12 cellular contexts compared by ENCODE assay signal in genomic region chr6:139920027-139920851, GRCh38.
DNase-seq lines count a peak whose midpoint lies in the region; ATAC-seq and TF ChIP-seq lines count a peak whose summit lies in the region.
"Had no signal": no experiment of that assay in that cellular context is flagged by ENCODE, and none has a peak within 500 bp of the region (broad histone marks: within the 10 kb centered on the region; RNA-seq: fewer than 3 reads in every experiment).

No MANE protein-coding gene starts in this region.

- BruUV-seq in Panc1 (replicated peaks; lab: Mats Ljungman, UMichigan): no TSS peak

- H3K36me3 ChIP-seq in Panc1 (ENCODE audit: control insufficient read depth, insufficient read depth, low read length) (no peaks in the 10 kb centered on the region), left lung (no peaks in the 10 kb centered on the region)

- H3K4me3 ChIP-seq in Panc1 (ENCODE audit: low read depth in 2 of 2, low read length in 2 of 2) (no peak overlapping the region), left lung (peak overlapping the region in 1 of 2 donors; percentile 10)

- H3K4me1 Mint-ChIP-seq in stimulated activated naive CD8-positive, alpha-beta T cell treated with anti-CD3 and anti-CD28 coated beads, Interleukin-15, Interleukin-2, amounts not matched to agents 100 ng/mL and 50 ng/mL, for 24 hours (ENCODE audit: low read depth): peaks cover 15% of the 10 kb centered on the region
- peaks cover 6% of the 10 kb centered on the region for H3K4me1 Mint-ChIP-seq in stimulated activated naive CD8-positive, alpha-beta T cell treated with anti-CD3 and anti-CD28 coated beads, Interleukin-15, amount 100 ng/mL, for 72 hours
- peaks cover 17% of the 10 kb centered on the region for H3K4me1 Mint-ChIP-seq in chondrocyte (ENCODE audit: low read depth)

- DNase-seq in stimulated activated naive CD8-positive, alpha-beta T cell treated with anti-CD3 and anti-CD28 coated beads, Interleukin-15, amount 100 ng/mL, for 72 hours: no peak
- DNase-seq in Panc1 (ENCODE audit: low read depth, low spot score) (no peak), left lung (no peak), chondrocyte (ENCODE audit: low spot score) (no peak), NCI-H2227 (lab: John Stamatoyannopoulos, UW; ENCODE audit: unreplicated experiment) (no peak)
- DNase-seq in stimulated activated CD4-positive, alpha-beta T cell treated with anti-CD3 and anti-CD28 coated beads, Interleukin-4, amount 100 ng/mL, for 24 hours: no peak
- DNase-seq: activated CD4-positive, CD25-positive, alpha-beta regulatory T cell; head of caudate nucleus; NCI-H187 treated with DMSO at 0.1 percent for 48 hours; trophoblast cell had no signal

- POLR2A ChIA-PET in Panc1 (lab: Charles Lee): no interaction called here

- TF ChIP-seq CTCF in Panc1 (IDR thresholded peaks at IDR 0.05): no peak
- TF ChIP-seq CTCF in left lung (IDR thresholded peaks at IDR 0.05): no peak
- no peak for TF ChIP-seq CTCF in chondrocyte (IDR thresholded peaks at IDR 0.05)

- H3K36me3 Mint-ChIP-seq in stimulated activated naive CD8-positive, alpha-beta T cell treated with anti-CD3 and anti-CD28 coated beads, Interleukin-15, Interleukin-2, amounts not matched to agents 100 ng/mL and 50 ng/mL, for 24 hours (ENCODE audit: low read depth): no peaks in the 10 kb centered on the region
- H3K36me3 Mint-ChIP-seq in chondrocyte (ENCODE audit: low read depth): no peaks in the 10 kb centered on the region

- H3K4me3 Mint-ChIP-seq in stimulated activated naive CD8-positive, alpha-beta T cell treated with anti-CD3 and anti-CD28 coated beads, Interleukin-15, Interleukin-2, amounts not matched to agents 100 ng/mL and 50 ng/mL, for 24 hours: no peak overlapping the region
- H3K4me3 Mint-ChIP-seq in stimulated activated naive CD8-positive, alpha-beta T cell treated with anti-CD3 and anti-CD28 coated beads, Interleukin-15, amount 100 ng/mL, for 72 hours: no peak overlapping the region
- H3K4me3 Mint-ChIP-seq in chondrocyte (ENCODE audit: unreplicated experiment): no peak overlapping the region

- CTCF ChIA-PET in Panc1 (lab: Charles Lee): no interaction called here

- in situ Hi-C loops in Panc1 (cut with HindIII; ENCODE audit: low pct_unique_long_range_greater_than_20kb, low sequenced_read_pairs): no loop called here

- no peak for ATAC-seq in stimulated activated naive CD8-positive, alpha-beta T cell treated with anti-CD3 and anti-CD28 coated beads, Interleukin-15, amount 100 ng/mL, for 72 hours
- no peak for ATAC-seq in Panc1
- peak; percentile 53 for ATAC-seq in left lung
- ATAC-seq in HG02798 (IDR thresholded peaks at IDR 0.05; ENCODE audit: poor library complexity, unreplicated experiment): no peak

- H3K27me3 ChIP-seq in Panc1 (ENCODE audit: control insufficient read depth, insufficient read depth, low read length): no peaks in the 10 kb centered on the region
- H3K27me3 ChIP-seq in left lung: no peaks in the 10 kb centered on the region

- peaks cover 13% of the 10 kb centered on the region for H3K27me3 Mint-ChIP-seq in stimulated activated naive CD8-positive, alpha-beta T cell treated with anti-CD3 and anti-CD28 coated beads, Interleukin-15, Interleukin-2, amounts not matched to agents 100 ng/mL and 50 ng/mL, for 24 hours
- peaks cover 40% of the 10 kb centered on the region for H3K27me3 Mint-ChIP-seq in stimulated activated naive CD8-positive, alpha-beta T cell treated with anti-CD3 and anti-CD28 coated beads, Interleukin-15, amount 100 ng/mL, for 72 hours
- no peaks in the 10 kb centered on the region for H3K27me3 Mint-ChIP-seq in chondrocyte (ENCODE audit: low read depth)

- no peaks in the 10 kb centered on the region for H3K9me3 Mint-ChIP-seq in stimulated activated naive CD8-positive, alpha-beta T cell treated with anti-CD3 and anti-CD28 coated beads, Interleukin-15, Interleukin-2, amounts not matched to agents 100 ng/mL and 50 ng/mL, for 24 hours
- H3K9me3 Mint-ChIP-seq in stimulated activated naive CD8-positive, alpha-beta T cell treated with anti-CD3 and anti-CD28 coated beads, Interleukin-15, amount 100 ng/mL, for 72 hours: no peaks in the 10 kb centered on the region
- peaks cover 2% of the 10 kb centered on the region for H3K9me3 Mint-ChIP-seq in chondrocyte (ENCODE audit: low read depth)

- peak overlapping the region; percentile 10 for H3K27ac Mint-ChIP-seq in stimulated activated naive CD8-positive, alpha-beta T cell treated with anti-CD3 and anti-CD28 coated beads, Interleukin-15, Interleukin-2, amounts not matched to agents 100 ng/mL and 50 ng/mL, for 24 hours
- H3K27ac Mint-ChIP-seq in stimulated activated naive CD8-positive, alpha-beta T cell treated with anti-CD3 and anti-CD28 coated beads, Interleukin-15, amount 100 ng/mL, for 72 hours: peak overlapping the region in 1 of 2 donors; percentile 49
- H3K27ac Mint-ChIP-seq in chondrocyte (ENCODE audit: unreplicated experiment): no peak overlapping the region

- no peaks in the 10 kb centered on the region for H3K4me1 ChIP-seq in Panc1 (ENCODE audit: control insufficient read depth, insufficient read depth, low read length)
- H3K4me1 ChIP-seq in left lung: peaks cover 0 to 17% of the 10 kb centered on the region in 2 donors

- intact Hi-C loops in Panc1 (cut with micrococcal nuclease; ENCODE audit: unreplicated experiment): no loop called here
- intact Hi-C loops in left lung (cut with DNase I): no loop called here

- H3K9me3 ChIP-seq in Panc1 (ENCODE audit: control insufficient read depth, insufficient read depth, low read depth, low read length) (peaks cover under 1% of the 10 kb centered on the region; the same call in 1 of the 2 replicates), left lung (no peaks in the 10 kb centered on the region)

- H3K27ac ChIP-seq in Panc1 (ENCODE audit: low read length): peak overlapping the region; percentile 29; the same call in 1 of the 2 replicates
- H3K27ac ChIP-seq in left lung: peak overlapping the region in 1 of 2 donors; percentile 63
